ENCODE assay signal across 16 cellular contexts in the genomic region with DNA sequence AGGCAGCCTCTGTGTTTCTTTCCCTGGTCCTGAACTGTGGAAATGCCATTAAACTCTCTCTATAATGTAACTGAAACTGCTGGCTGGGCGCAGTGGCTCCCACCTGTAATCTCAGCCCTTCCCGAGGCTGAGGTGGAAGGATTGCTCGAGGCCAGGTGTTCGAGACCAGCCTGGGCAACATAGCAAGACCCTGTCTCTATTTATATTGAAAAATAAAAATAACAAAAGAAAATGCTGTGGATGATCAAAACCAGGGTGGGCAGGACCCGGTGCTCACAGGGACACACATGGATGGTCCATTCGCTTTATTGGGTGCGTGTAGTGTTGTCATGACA. TPM values are rescaled to one million over a fixed set of nuclear protein-coding genes. Genes with fewer than 3 reads are reported as not detected.
DNase-seq lines count a peak whose midpoint lies in the region; ATAC-seq and TF ChIP-seq lines count a peak whose summit lies in the region.
"Had no signal": no experiment of that assay in that cellular context is flagged by ENCODE, and none has a peak within 500 bp of the region (broad histone marks: within the 10 kb centered on the region; RNA-seq: fewer than 3 reads in every experiment).

No MANE protein-coding gene starts in this region.

- no peaks in the 10 kb centered on the region for H3K9me3 Mint-ChIP-seq in activated T-cell treated with anti-CD3 and anti-CD28 coated beads, Interleukin-2, amount 50 U/mL, for 4 hours
- no peaks in the 10 kb centered on the region for H3K9me3 Mint-ChIP-seq in activated T-cell treated with anti-CD3 and anti-CD28 coated beads, Interleukin-2, amount 50 U/mL, for 24 hours
- H3K9me3 Mint-ChIP-seq in memory B cell = no peaks in the 10 kb centered on the region
- no peaks in the 10 kb centered on the region for H3K9me3 Mint-ChIP-seq in activated CD4-positive, alpha-beta T cell treated with anti-CD3 and anti-CD28 coated beads, Interleukin-2, amount 10 ng/mL, durations not matched to agents 7 days and 5 days
- H3K9me3 Mint-ChIP-seq: HFFc6 had no signal

- no peaks in the 10 kb centered on the region for H3K9me3 ChIP-seq in OCI-LY1 (ENCODE audit: low read length)
- no peaks in the 10 kb centered on the region for H3K9me3 ChIP-seq in sigmoid colon
- H3K9me3 ChIP-seq in A673 (ENCODE audit: low read depth, low read length, poor library complexity, severe bottlenecking) = no peaks in the 10 kb centered on the region
- no peaks in the 10 kb centered on the region for H3K9me3 ChIP-seq in hepatocyte (ENCODE audit: low read depth)

- no peak overlapping the region for H3K4me2 ChIP-seq in OCI-LY1 (ENCODE audit: low read length)
- no peak overlapping the region for H3K4me2 ChIP-seq in hepatocyte

- no peak overlapping the region for H3K27ac Mint-ChIP-seq in activated T-cell treated with anti-CD3 and anti-CD28 coated beads, Interleukin-2, amount 50 U/mL, for 24 hours
- peak overlapping the region; percentile 32 for H3K27ac Mint-ChIP-seq in memory B cell
- H3K27ac Mint-ChIP-seq in activated CD4-positive, alpha-beta T cell treated with anti-CD3 and anti-CD28 coated beads, Interleukin-2, amount 10 ng/mL, durations not matched to agents 7 days and 5 days = no peak overlapping the region
- H3K27ac Mint-ChIP-seq: HFFc6 had no signal

- no peaks in the 10 kb centered on the region for H4K20me1 ChIP-seq in OCI-LY1 (ENCODE audit: insufficient read depth, low read length)
- H4K20me1 ChIP-seq in hepatocyte (ENCODE audit: insufficient read depth, poor library complexity, severe bottlenecking) = no peaks in the 10 kb centered on the region

- DNase-seq in activated T-cell treated with anti-CD3 and anti-CD28 coated beads, Interleukin-2, amount 50 U/mL, for 4 hours = no peak
- DNase-seq in activated T-cell treated with anti-CD3 and anti-CD28 coated beads, Interleukin-2, amount 50 U/mL, for 24 hours = no peak
- DNase-seq in memory B cell (ENCODE audit: low spot score in 2 of 2) (no peak), sigmoid colon (no peak), A673 (ENCODE audit: low spot score) (no peak), hepatocyte (ENCODE audit: low spot score) (no peak)
- no peak for DNase-seq in activated CD4-positive, alpha-beta T cell treated with anti-CD3 and anti-CD28 coated beads, Interleukin-2, amount 10 ng/mL, durations not matched to agents 7 days and 5 days
- DNase-seq: 8988T, DMS153, HFFc6, Karpas-422, NCI-H1105 treated with DMSO at 0.1 percent for 48 hours, NCI-H187, NCI-H526 treated with DMSO at 0.1 percent for 48 hours, SHP77 treated with DMSO at 0.1 percent for 48 hours had no signal

- H3K4me1 ChIP-seq in OCI-LY1 (ENCODE audit: insufficient read depth, low read length, severe bottlenecking) (peaks cover 34% of the 10 kb centered on the region), sigmoid colon (peaks cover 0 to 30% (median 23%) of the 10 kb centered on the region in 4 donors), A673 (ENCODE audit: insufficient read depth, low read length, poor library complexity, severe bottlenecking) (peaks cover 15% of the 10 kb centered on the region), hepatocyte (ENCODE audit: insufficient read depth) (peaks cover 10% of the 10 kb centered on the region)

- BruUV-seq in A673 (replicated peaks; lab: Mats Ljungman, UMichigan) = no TSS peak

- no peak for ATAC-seq in activated T-cell treated with anti-CD3 and anti-CD28 coated beads, Interleukin-2, amount 50 U/mL, for 4 hours
- no peak for ATAC-seq in memory B cell (ENCODE audit: low read depth)

- no peak for TF ChIP-seq EP300 in sigmoid colon (IDR thresholded peaks at IDR 0.05)

- CTCF ChIA-PET in A673 (lab: Charles Lee) = no interaction called here
- CTCF ChIA-PET in activated CD4-positive, alpha-beta T cell treated with anti-CD3 and anti-CD28 coated beads, Interleukin-2, amount 10 ng/mL, durations not matched to agents 7 days and 5 days (lab: Charles Lee) = no interaction called here

- no peaks in the 10 kb centered on the region for H3K27me3 Mint-ChIP-seq in activated T-cell treated with anti-CD3 and anti-CD28 coated beads, Interleukin-2, amount 50 U/mL, for 4 hours (ENCODE audit: low read depth)
- H3K27me3 Mint-ChIP-seq in activated T-cell treated with anti-CD3 and anti-CD28 coated beads, Interleukin-2, amount 50 U/mL, for 24 hours = no peaks in the 10 kb centered on the region
- no peaks in the 10 kb centered on the region for H3K27me3 Mint-ChIP-seq in memory B cell
- no peaks in the 10 kb centered on the region for H3K27me3 Mint-ChIP-seq in activated CD4-positive, alpha-beta T cell treated with anti-CD3 and anti-CD28 coated beads, Interleukin-2, amount 10 ng/mL, durations not matched to agents 7 days and 5 days

- H3K36me3 ChIP-seq in OCI-LY1 (ENCODE audit: insufficient read depth, low read length) = peaks cover 51% of the 10 kb centered on the region
- peaks cover 0 to 50% (median 8%) of the 10 kb centered on the region in 4 donors for H3K36me3 ChIP-seq in sigmoid colon
- peaks cover 14% of the 10 kb centered on the region for H3K36me3 ChIP-seq in A673 (ENCODE audit: insufficient read depth, low read length, poor library complexity, severe bottlenecking)
- no peaks in the 10 kb centered on the region for H3K36me3 ChIP-seq in hepatocyte (replicated peaks; ENCODE audit: insufficient read depth, low read depth)

- no peak overlapping the region for H2AFZ ChIP-seq in OCI-LY1 (ENCODE audit: low read length)
- no peak overlapping the region for H2AFZ ChIP-seq in hepatocyte

- H3F3A ChIP-seq in OCI-LY1 (ENCODE audit: insufficient read depth, low read length) = peaks cover 7% of the 10 kb centered on the region; the same call in 1 of the 2 replicates

- H3K4me3 Mint-ChIP-seq in activated T-cell treated with anti-CD3 and anti-CD28 coated beads, Interleukin-2, amount 50 U/mL, for 4 hours = peak overlapping the region; percentile 37
- H3K4me3 Mint-ChIP-seq in activated T-cell treated with anti-CD3 and anti-CD28 coated beads, Interleukin-2, amount 50 U/mL, for 24 hours = no peak overlapping the region
- peak overlapping the region; percentile 14 for H3K4me3 Mint-ChIP-seq in memory B cell
- H3K4me3 Mint-ChIP-seq in activated CD4-positive, alpha-beta T cell treated with anti-CD3 and anti-CD28 coated beads, Interleukin-2, amount 10 ng/mL, durations not matched to agents 7 days and 5 days = no peak overlapping the region
- H3K4me3 Mint-ChIP-seq: HFFc6 had no signal

- no peak overlapping the region for H3K9ac ChIP-seq in OCI-LY1 (ENCODE audit: low read length)

- TF ChIP-seq CTCF in OCI-LY1 (IDR thresholded peaks at IDR 0.05; ENCODE audit: low read length) = no peak
- no peak for TF ChIP-seq CTCF in sigmoid colon (IDR thresholded peaks at IDR 0.05)
- TF ChIP-seq CTCF in A673 (conservative IDR thresholded peaks at IDR 0.05; ENCODE audit: low read depth, low read length) = no peak
- no peak for TF ChIP-seq CTCF in hepatocyte (IDR thresholded peaks at IDR 0.05; ENCODE audit: poor library complexity)

- intact Hi-C loops in sigmoid colon (cut with DNase I) (no loop called here), A673 (cut with micrococcal nuclease; ENCODE audit: unreplicated experiment) (no loop called here)

- H3K9me2 ChIP-seq in OCI-LY1 (ENCODE audit: low read depth, low read length) (no peaks in the 10 kb centered on the region), hepatocyte (replicated peaks; ENCODE audit: insufficient read depth) (no peaks in the 10 kb centered on the region)

- no peaks in the 10 kb centered on the region for H3K79me2 ChIP-seq in OCI-LY1 (ENCODE audit: insufficient read depth, low read length)
- H3K79me2 ChIP-seq in hepatocyte = no peaks in the 10 kb centered on the region

- H3K4me1 Mint-ChIP-seq in activated T-cell treated with anti-CD3 and anti-CD28 coated beads, Interleukin-2, amount 50 U/mL, for 4 hours (ENCODE audit: low read depth) = peaks cover 23% of the 10 kb centered on the region
- peaks cover 25% of the 10 kb centered on the region for H3K4me1 Mint-ChIP-seq in activated T-cell treated with anti-CD3 and anti-CD28 coated beads, Interleukin-2, amount 50 U/mL, for 24 hours (ENCODE audit: low read depth)
- peaks cover 16% of the 10 kb centered on the region for H3K4me1 Mint-ChIP-seq in memory B cell
- H3K4me1 Mint-ChIP-seq in activated CD4-positive, alpha-beta T cell treated with anti-CD3 and anti-CD28 coated beads, Interleukin-2, amount 10 ng/mL, durations not matched to agents 7 days and 5 days = peaks cover 26% of the 10 kb centered on the region

- H3K27ac ChIP-seq in OCI-LY1 (ENCODE audit: low read depth, low read length, poor library complexity, severe bottlenecking) (peak overlapping the region; percentile 80), sigmoid colon (peak overlapping the region in 3 of 4 donors; percentile 94 to 98 (median 98)), A673 (ENCODE audit: low read depth, low read length, poor library complexity, severe bottlenecking) (no peak overlapping the region), hepatocyte (no peak overlapping the region)

- WGBS in sigmoid colon, 2 donors = 82 to 93% methylated on average over 7 of the region's 7 CpGs
- 98% methylated on average over 7 of the region's 7 CpGs for WGBS in hepatocyte (ENCODE audit: low lambda C conversion rate, missing lambda C conversion rate)

- H3K4me3 ChIP-seq in OCI-LY1 (ENCODE audit: low read depth, low read length, poor library complexity, severe bottlenecking) (no peak overlapping the region), sigmoid colon (no peak overlapping the region), A673 (ENCODE audit: low read depth, low read length, poor library complexity, severe bottlenecking) (no peak overlapping the region), hepatocyte (no peak overlapping the region)

- H3K36me3 Mint-ChIP-seq in activated T-cell treated with anti-CD3 and anti-CD28 coated beads, Interleukin-2, amount 50 U/mL, for 4 hours (ENCODE audit: insufficient read depth) = peaks cover 7% of the 10 kb centered on the region
- peaks cover 64% of the 10 kb centered on the region for H3K36me3 Mint-ChIP-seq in activated T-cell treated with anti-CD3 and anti-CD28 coated beads, Interleukin-2, amount 50 U/mL, for 24 hours (ENCODE audit: low read depth)
- H3K36me3 Mint-ChIP-seq in memory B cell = peaks cover 15% of the 10 kb centered on the region
- peaks cover 3% of the 10 kb centered on the region for H3K36me3 Mint-ChIP-seq in activated CD4-positive, alpha-beta T cell treated with anti-CD3 and anti-CD28 coated beads, Interleukin-2, amount 10 ng/mL, durations not matched to agents 7 days and 5 days (ENCODE audit: low read depth)

- H3K27me3 ChIP-seq in OCI-LY1 (ENCODE audit: insufficient read depth, low read length) (no peaks in the 10 kb centered on the region), sigmoid colon (no peaks in the 10 kb centered on the region), A673 (replicated peaks; ENCODE audit: insufficient read depth, low read depth, low read length, poor library complexity) (no peaks in the 10 kb centered on the region), hepatocyte (no peaks in the 10 kb centered on the region)

- POLR2A ChIA-PET in A673 (lab: Charles Lee; ENCODE audit: low non-redundant PET) = no interaction called here
- POLR2A ChIA-PET in activated CD4-positive, alpha-beta T cell treated with anti-CD3 and anti-CD28 coated beads, Interleukin-2, amount 10 ng/mL, durations not matched to agents 7 days and 5 days (lab: Charles Lee) = no interaction called here

- no peak for TF ChIP-seq POLR2A in sigmoid colon (IDR thresholded peaks at IDR 0.05)

RNA-seq across cellular contexts. Expression of a gene that starts 3.5 kb away (rescaled TPM):
- total RNA-seq in activated T-cell treated with anti-CD3 and anti-CD28 coated beads, Interleukin-2, amount 50 U/mL, for 4 hours = 10 to 100 TPM; 33.9 to 39.7 (median 35.7) TPM
- 10 to 100 TPM; 15.8 to 37.3 (median 26.2) TPM for total RNA-seq in sigmoid colon
- polyA plus RNA-seq in sigmoid colon = 10 to 100 TPM in 2 of 3 donors, 1 to 10 TPM in 1; 9.0 to 26.4 (median 12.0) TPM
- total RNA-seq in A673 (2021) = 20.2 and 21.3 TPM in 2 replicates
- 1 to 10 TPM; 6.1 to 6.5 TPM for total RNA-seq in activated CD4-positive, alpha-beta T cell treated with anti-CD3 and anti-CD28 coated beads, Interleukin-2, amount 10 ng/mL, durations not matched to agents 7 days and 5 days
- 31.8 and 36.9 TPM in 2 replicates for total RNA-seq in hepatocyte
- polyA plus RNA-seq in hepatocyte = 22.4 and 26.0 TPM in 2 replicates

RNA-seq across cellular contexts. Expression of a gene that starts 7.4 kb away (rescaled TPM):
- total RNA-seq in activated T-cell treated with anti-CD3 and anti-CD28 coated beads, Interleukin-2, amount 50 U/mL, for 4 hours = 1 to 10 TPM; 3.6 to 8.0 (median 6.6) TPM
- total RNA-seq in sigmoid colon (1 to 10 TPM in 3 of 4 donors, under 1 TPM in 1; 0.66 to 2.9 (median 2.2) TPM), A673 (2021) (2.9 and 4.2 TPM in 2 replicates), hepatocyte (0.60 and 2.2 TPM in 2 replicates)
- polyA plus RNA-seq in sigmoid colon (1 to 10 TPM; 2.1 to 4.8 (median 4.2) TPM), hepatocyte (2.6 and 3.0 TPM in 2 replicates)
- total RNA-seq in activated CD4-positive, alpha-beta T cell treated with anti-CD3 and anti-CD28 coated beads, Interleukin-2, amount 10 ng/mL, durations not matched to agents 7 days and 5 days = 1 to 10 TPM; 4.0 to 5.2 TPM

RNA-seq across cellular contexts. Expression of a gene that starts 22.9 kb away (rescaled TPM):
- total RNA-seq in activated T-cell treated with anti-CD3 and anti-CD28 coated beads, Interleukin-2, amount 50 U/mL, for 4 hours = 10 to 100 TPM; 13.6 to 36.7 (median 13.8) TPM
- total RNA-seq in sigmoid colon (10 to 100 TPM in 3 of 4 donors, 1 to 10 TPM in 1; 9.1 to 45.7 (median 44.5) TPM), A673 (2021) (not detected in 2 replicates), hepatocyte (95.7 and 133 TPM in 2 replicates)
- polyA plus RNA-seq in sigmoid colon (100 to 1,000 TPM in 2 of 3 donors, 10 to 100 TPM in 1; 96.7 to 412 (median 178) TPM), hepatocyte (129 and 170 TPM in 2 replicates)
- total RNA-seq in activated CD4-positive, alpha-beta T cell treated with anti-CD3 and anti-CD28 coated beads, Interleukin-2, amount 10 ng/mL, durations not matched to agents 7 days and 5 days = 10 to 100 TPM; 54.1 to 58.9 TPM

RNA-seq across cellular contexts. Expression of a gene that starts 29.8 kb away (rescaled TPM):
- total RNA-seq in activated T-cell treated with anti-CD3 and anti-CD28 coated beads, Interleukin-2, amount 50 U/mL, for 4 hours = not detected
- total RNA-seq in sigmoid colon (1 to 10 TPM; 1.8 to 8.6 (median 4.5) TPM), A673 (2021) (not detected in 2 replicates), hepatocyte (0.43 and 0.72 TPM in 2 replicates)
- polyA plus RNA-seq in sigmoid colon (1 to 10 TPM in 1 of 3 donors, not detected in 2; 4.0 TPM), hepatocyte (0.10 and 0.47 TPM in 2 replicates)
- under 1 TPM in 1 of 2 experiments, not detected in 1; 0.15 TPM for total RNA-seq in activated CD4-positive, alpha-beta T cell treated with anti-CD3 and anti-CD28 coated beads, Interleukin-2, amount 10 ng/mL, durations not matched to agents 7 days and 5 days

RNA-seq across cellular contexts. Expression of a gene that starts 43.5 kb away (rescaled TPM):
- 10 to 100 TPM; 16.5 to 21.4 (median 19.6) TPM for total RNA-seq in activated T-cell treated with anti-CD3 and anti-CD28 coated beads, Interleukin-2, amount 50 U/mL, for 4 hours
- total RNA-seq in sigmoid colon (10 to 100 TPM in 2 of 4 donors, 1 to 10 TPM in 2; 7.8 to 18.0 (median 9.5) TPM), A673 (2021) (38.1 and 41.9 TPM in 2 replicates), hepatocyte (29.9 and 38.7 TPM in 2 replicates)
- polyA plus RNA-seq in sigmoid colon (1 to 10 TPM; 1.8 to 8.7 (median 6.5) TPM), hepatocyte (49.5 and 52.2 TPM in 2 replicates)
- total RNA-seq in activated CD4-positive, alpha-beta T cell treated with anti-CD3 and anti-CD28 coated beads, Interleukin-2, amount 10 ng/mL, durations not matched to agents 7 days and 5 days = 10 to 100 TPM; 12.6 to 13.1 TPM

Comparison
In these comparisons a context has a peak if more than half of its experiments do, and no peak if none do; other contexts are left out.
1. H3K4me3 Mint-ChIP-seq: peak in activated T-cell treated with anti-CD3 and anti-CD28 coated beads, Interleukin-2, amount 50 U/mL, for 4 hours (single experiment) and memory B cell (single experiment); none in activated T-cell treated with anti-CD3 and anti-CD28 coated beads, Interleukin-2, amount 50 U/mL, for 24 hours (single experiment) and activated CD4-positive, alpha-beta T cell treated with anti-CD3 and anti-CD28 coated beads, Interleukin-2, amount 10 ng/mL, durations not matched to agents 7 days and 5 days (single experiment).
2. H3K27ac ChIP-seq: peak in OCI-LY1 (single experiment) and sigmoid colon (3 of 4); none in A673 (single experiment) and hepatocyte (single experiment).